In the genomic region with DNA sequence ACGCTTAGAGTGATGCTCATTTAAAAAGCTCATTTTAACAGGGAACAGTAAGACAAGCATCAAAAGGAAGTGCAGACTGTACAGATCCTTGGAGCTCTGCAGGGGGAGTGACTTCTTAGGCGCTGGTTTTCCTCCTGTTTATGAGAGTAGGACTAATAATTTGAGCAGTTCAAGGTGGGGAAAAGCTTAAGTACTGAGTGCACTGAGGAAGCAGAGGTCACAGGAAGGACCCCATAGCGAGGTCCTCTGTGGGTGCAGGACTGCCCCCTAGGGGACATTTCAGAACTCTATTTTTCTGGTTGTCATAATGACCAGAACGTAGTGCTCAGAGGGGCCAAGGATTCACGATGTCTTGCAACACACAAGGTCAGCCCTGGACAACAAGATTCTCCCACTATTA, we compare ENCODE assay signal across 9 cellular contexts.
A peak's percentile ranks its signal among the peaks of the same experiment; 100 is the strongest.
DNase-seq lines count a peak whose midpoint lies in the region; ATAC-seq and TF ChIP-seq lines count a peak whose summit lies in the region.
"Had no signal": no experiment of that assay in that cellular context is flagged by ENCODE, and none has a peak within 500 bp of the region (broad histone marks: within the 10 kb centered on the region; RNA-seq: fewer than 3 reads in every experiment).

No MANE protein-coding gene starts in this region.

- H3K9me3 ChIP-seq in right lobe of liver = no peaks in the 10 kb centered on the region
- H3K9me3 ChIP-seq in CD4-positive, alpha-beta memory T cell (ENCODE audit: control insufficient read depth in 1 of 2, low read length in 2 of 2) = no peaks in the 10 kb centered on the region

- DNase-seq in AG09319 (ENCODE audit: extremely low read depth, low read depth) = no peak
- peak; percentile 28 for DNase-seq in GM03348 (ENCODE audit: low spot score)
- peak; percentile 23 for DNase-seq in NCI-H526 treated with DMSO at 0.1 percent for 48 hours (lab: John Stamatoyannopoulos, UW)
- DNase-seq in cardiac fibroblast (ENCODE audit: low read depth in 2 of 2) = peak; percentile 55 to 59
- DNase-seq in right lobe of liver = no peak
- DNase-seq in CD4-positive, alpha-beta memory T cell = no peak

- H3K4me3 Mint-ChIP-seq in CD4-positive, alpha-beta memory T cell = no peak overlapping the region
- H3K4me3 Mint-ChIP-seq: memory B cell had no signal

- intact Hi-C loops in right lobe of liver (cut with DNase I) = no loop called here
- intact Hi-C loops in CD4-positive, alpha-beta memory T cell (cut with micrococcal nuclease) = no loop called here

- POLR2A ChIA-PET in CD4-positive, alpha-beta memory T cell (lab: Charles Lee; ENCODE audit: partially characterized antibody) = no interaction called here

- H3K9me3 Mint-ChIP-seq in CD4-positive, alpha-beta memory T cell = no peaks in the 10 kb centered on the region
- H3K9me3 Mint-ChIP-seq: memory B cell had no signal

- CTCF ChIA-PET in CD4-positive, alpha-beta memory T cell (lab: Charles Lee; ENCODE audit: partially characterized antibody) = interaction anchor here (0.7 to 1.3 kb wide), 2 partner anchors 10 to 12 kb away, joined by 4 read pairs; no protein-coding TSS in a partner anchor

- no peaks in the 10 kb centered on the region for H3K27me3 Mint-ChIP-seq in CD4-positive, alpha-beta memory T cell
- H3K27me3 Mint-ChIP-seq: memory B cell had no signal

- peaks cover 0 to 4% (median 3%) of the 10 kb centered on the region in 4 donors for H3K4me1 Mint-ChIP-seq in CD4-positive, alpha-beta memory T cell
- H3K4me1 Mint-ChIP-seq: memory B cell had no signal

- peak; percentile 30 to 54 (median 48) for ATAC-seq in right lobe of liver
- ATAC-seq in HG03432 (IDR thresholded peaks at IDR 0.05; ENCODE audit: unreplicated experiment) = no peak
- no peak for ATAC-seq in HG03457 (IDR thresholded peaks at IDR 0.05; ENCODE audit: unreplicated experiment)

- no peak overlapping the region for H3K4me3 ChIP-seq in cardiac fibroblast (replicated peaks in 1 of 2; ENCODE audit: low read depth in 2 of 2, low read length in 2 of 2)
- no peak overlapping the region for H3K4me3 ChIP-seq in right lobe of liver
- H3K4me3 ChIP-seq in CD4-positive, alpha-beta memory T cell (ENCODE audit: low read length in 2 of 2) = no peak overlapping the region

- no peaks in the 10 kb centered on the region for H3K36me3 ChIP-seq in right lobe of liver
- H3K36me3 ChIP-seq in CD4-positive, alpha-beta memory T cell (ENCODE audit: insufficient read depth, low read length) = no peaks in the 10 kb centered on the region

- TF ChIP-seq CTCF in AG09319 (IDR thresholded peaks at IDR 0.05; ENCODE audit: low read depth, low read length) (peak; percentile 49), cardiac fibroblast (IDR thresholded peaks at IDR 0.05; ENCODE audit: low read depth, low read length) (peak; percentile 74), right lobe of liver (IDR thresholded peaks at IDR 0.05) (peak in 3 of 4 donors; percentile 37 to 54 (median 43))

- peaks cover 0 to 3% of the 10 kb centered on the region in 2 donors for H3K36me3 Mint-ChIP-seq in CD4-positive, alpha-beta memory T cell

- H3K4me1 ChIP-seq in right lobe of liver = peaks cover 0 to 23% (median 7%) of the 10 kb centered on the region in 4 donors
- H3K4me1 ChIP-seq in CD4-positive, alpha-beta memory T cell (ENCODE audit: insufficient read depth, low read length) = no peaks in the 10 kb centered on the region

- 45% methylated on average over 5 of the region's 5 CpGs for WGBS in right lobe of liver (ENCODE audit: insufficient coverage, low coverage, low lambda C conversion rate, missing lambda C conversion rate)

- H3K27ac ChIP-seq in right lobe of liver = no peak overlapping the region
- H3K27ac ChIP-seq in CD4-positive, alpha-beta memory T cell (ENCODE audit: low read depth, low read length) = no peak overlapping the region

- TF ChIP-seq POLR2A in right lobe of liver (IDR thresholded peaks at IDR 0.05) = no peak

- no peaks in the 10 kb centered on the region for H3K27me3 ChIP-seq in right lobe of liver
- H3K27me3 ChIP-seq in CD4-positive, alpha-beta memory T cell (ENCODE audit: insufficient read depth, low read length) = no peaks in the 10 kb centered on the region

- H3K27ac Mint-ChIP-seq in CD4-positive, alpha-beta memory T cell = no peak overlapping the region
- H3K27ac Mint-ChIP-seq: memory B cell had no signal

Comparison
In these comparisons a context has a peak if more than half of its experiments do, and no peak if none do; other contexts are left out.
1. DNase-seq: peak in GM03348 (single experiment), NCI-H526 treated with DMSO at 0.1 percent for 48 hours (single experiment) and cardiac fibroblast (2 of 2); none in AG09319 (single experiment), right lobe of liver (0 of 3) and CD4-positive, alpha-beta memory T cell (0 of 5).
2. ATAC-seq: peak in right lobe of liver (4 of 4); none in HG03432 (single experiment) and HG03457 (single experiment).
3. Peak in every context shown above with its lines, with median percentiles within 50 percentile points of each other: CTCF ChIP-seq.